ENCODE assay signal across 8 cellular contexts in the genomic region with DNA sequence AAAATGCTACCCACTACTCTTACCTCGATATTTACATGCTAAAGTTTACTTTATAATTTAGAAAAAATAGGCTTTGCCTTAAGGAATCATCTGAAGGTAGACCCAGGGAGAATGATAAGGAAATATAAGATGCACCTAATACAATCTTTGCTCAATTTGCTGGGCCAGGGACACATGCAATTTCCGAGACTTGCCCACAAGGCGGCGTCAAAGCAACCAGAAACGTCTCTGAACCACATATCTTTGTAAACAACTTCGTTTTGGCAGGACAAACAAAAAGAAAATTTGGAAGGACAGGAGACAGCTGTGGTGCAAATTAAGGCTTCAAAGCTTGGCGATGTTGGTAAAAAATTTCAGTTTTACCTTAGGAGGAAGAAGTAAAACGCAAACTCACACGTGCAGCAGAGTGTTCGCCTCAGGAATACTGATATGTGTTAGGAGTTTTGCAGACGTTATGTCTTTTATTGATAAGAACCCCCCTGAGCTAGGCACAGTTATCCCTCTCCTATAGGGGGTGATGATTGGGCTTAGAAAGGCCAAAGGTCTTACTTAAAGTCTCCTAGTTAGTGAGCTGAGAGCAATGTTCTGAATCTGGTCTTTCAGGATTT.
DNase-seq lines count a peak whose midpoint lies in the region; ATAC-seq, FAIRE-seq and TF ChIP-seq lines count a peak whose summit lies in the region.

No MANE protein-coding gene starts in this region.

- H3K9me3 ChIP-seq in vagina: no peaks in the 10 kb centered on the region

- H3K27ac ChIP-seq in vagina: no peak overlapping the region

- H3K4me3 ChIP-seq in vagina: no peak overlapping the region

- ATAC-seq in GM21381 (IDR thresholded peaks at IDR 0.05; ENCODE audit: unreplicated experiment): no peak

- TF ChIP-seq CTCF in vagina (IDR thresholded peaks at IDR 0.05): peak in 1 of 3 experiments; percentile 30

- intact Hi-C loops in posterior cingulate gyrus (cut with DNase I) (loop anchor here (2.0 to 5.0 kb wide), 2 partner anchors 135 to 222 kb away; a partner anchor contains a TSS), vagina (cut with DNase I) (no loop called here)

- H3K27me3 ChIP-seq in vagina: no peaks in the 10 kb centered on the region

- peak; percentile 38 for FAIRE-seq in RCC 7860 (lab: Jason Lieb, UNC)

- no peaks in the 10 kb centered on the region for H3K4me1 ChIP-seq in vagina

- no peak for TF ChIP-seq POLR2A in vagina (IDR thresholded peaks at IDR 0.05)

- no peaks in the 10 kb centered on the region for H3K36me3 ChIP-seq in vagina

- DNase-seq in NOMO-1 (lab: John Stamatoyannopoulos, UW; ENCODE audit: unreplicated experiment in 2 of 2) (peak; percentile 9 to 30), NOMO-1 treated with dmso at 0.1 percent for 144 hours (lab: John Stamatoyannopoulos, UW; ENCODE audit: unreplicated experiment) (no peak), RCC 7860 (ENCODE audit: low spot score) (peak; percentile 21), germinal center (ENCODE audit: low spot score) (peak; percentile 34), posterior cingulate gyrus (peak; percentile 36 to 95 (median 76)), vagina (ENCODE audit: extremely low spot score in 2 of 2) (no peak)
- DNase-seq in activated effector memory CD4-positive, alpha-beta T cell treated with anti-CD3 and anti-CD28 coated beads, Interleukin-2, amount 50 U/mL, for 16 hours: peak; percentile 87

Comparison
In these comparisons a context has a peak if more than half of its experiments do, and no peak if none do; other contexts are left out.
1. DNase-seq: peak in NOMO-1 (2 of 2), RCC 7860 (single experiment), activated effector memory CD4-positive, alpha-beta T cell treated with anti-CD3 and anti-CD28 coated beads, Interleukin-2, amount 50 U/mL, for 16 hours (single experiment), germinal center (single experiment) and posterior cingulate gyrus (10 of 10); none in NOMO-1 treated with dmso at 0.1 percent for 144 hours (single experiment) and vagina (0 of 2).